ENCODE assay signal across 11 cellular contexts in the genomic region with DNA sequence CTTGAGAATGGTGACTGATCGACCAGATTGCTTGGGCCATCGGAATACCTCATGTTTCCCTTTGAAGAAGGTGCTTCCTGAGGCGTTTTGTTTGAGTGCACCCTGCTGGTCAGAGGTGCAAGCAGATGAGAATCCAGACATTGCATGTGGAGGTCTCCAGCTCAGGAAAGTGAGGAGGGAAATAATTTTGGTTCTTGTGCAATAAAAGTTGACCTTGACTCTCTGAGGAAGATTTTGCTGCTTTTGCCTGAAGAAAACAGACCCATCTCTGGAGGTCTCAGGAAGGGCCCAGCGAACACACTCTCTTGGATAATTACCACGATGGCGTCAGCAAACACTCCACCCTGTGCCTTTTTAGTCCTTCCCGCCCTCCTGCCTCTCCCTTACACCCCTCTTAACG.
DNase-seq lines count a peak whose midpoint lies in the region; ATAC-seq, FAIRE-seq and TF ChIP-seq lines count a peak whose summit lies in the region.
"Had no signal": no experiment of that assay in that cellular context is flagged by ENCODE, and none has a peak within 500 bp of the region (broad histone marks: within the 10 kb centered on the region; RNA-seq: fewer than 3 reads in every experiment).

No MANE protein-coding gene starts in this region.

- H3K27ac Mint-ChIP-seq in activated naive CD8-positive, alpha-beta T cell treated with anti-CD3 and anti-CD28 coated beads for 36 hours = no peak overlapping the region
- H3K27ac Mint-ChIP-seq: activated CD8-positive, alpha-beta T cell treated with anti-CD3 and anti-CD28 coated beads, Interleukin-2, amount 10 ng/mL, durations not matched to agents 7 days and 5 days; dendritic cell treated with granulocyte-macrophage colony-stimulating factor and Interleukin-4, amounts not matched to agents 40 ng/mL and 50 ng/mL, for 4 days had no signal

- DNase-seq in ELF-1 (ENCODE audit: low read depth, low spot score) (peak; percentile 51), MM.1S (no peak), bronchial epithelial cell (ENCODE audit: low read depth) (no peak), mucosa of descending colon (peak in 1 of 3 donors; percentile 25), UCSD-AML1 (lab: John Stamatoyannopoulos, UW; ENCODE audit: unreplicated experiment) (no peak)
- no peak for DNase-seq in activated naive CD8-positive, alpha-beta T cell treated with anti-CD3 and anti-CD28 coated beads for 36 hours
- DNase-seq: activated CD8-positive, alpha-beta T cell treated with anti-CD3 and anti-CD28 coated beads, Interleukin-2, amount 10 ng/mL, durations not matched to agents 7 days and 5 days; lower lobe of right lung had no signal

- no peak overlapping the region for H3K9ac ChIP-seq in MM.1S (ENCODE audit: low read length)

- H3K36me3 ChIP-seq in MM.1S (replicated peaks; ENCODE audit: insufficient read depth, low read length) (no peaks in the 10 kb centered on the region), bronchial epithelial cell (ENCODE audit: control insufficient read depth, insufficient read depth, low read length) (peaks cover 2% of the 10 kb centered on the region), mucosa of descending colon (ENCODE audit: low read depth) (no peaks in the 10 kb centered on the region)

- intact Hi-C loops in mucosa of descending colon (cut with DNase I, micrococcal nuclease) = no loop called here

- H3K27ac ChIP-seq in MM.1S (ENCODE audit: low read length) = no peak overlapping the region
- H3K27ac ChIP-seq: lower lobe of right lung had no signal

- no peak overlapping the region for H3K4me2 ChIP-seq in MM.1S (ENCODE audit: low read depth, low read length)

- H3K4me3 ChIP-seq in MM.1S (ENCODE audit: low read length) = no peak overlapping the region
- no peak overlapping the region for H3K4me3 ChIP-seq in bronchial epithelial cell (ENCODE audit: low read depth, low read length)
- H3K4me3 ChIP-seq in mucosa of descending colon = no peak overlapping the region
- H3K4me3 ChIP-seq: lower lobe of right lung had no signal

- H3K27me3 ChIP-seq in MM.1S (replicated peaks; ENCODE audit: insufficient read depth, low read length) (no peaks in the 10 kb centered on the region), bronchial epithelial cell (ENCODE audit: control insufficient read depth, insufficient read depth, low read length) (no peaks in the 10 kb centered on the region)

- TF ChIP-seq CTCF in MM.1S (IDR thresholded peaks at IDR 0.05; ENCODE audit: low read length) (peak; percentile 31; the same call in 1 of the 2 replicates), bronchial epithelial cell (IDR thresholded peaks at IDR 0.05; ENCODE audit: insufficient read depth, low read length, severe bottlenecking) (peak; percentile 20), mucosa of descending colon (IDR thresholded peaks at IDR 0.05) (no peak)

- H2AFZ ChIP-seq in MM.1S (ENCODE audit: low read length) = no peak overlapping the region

- H4K20me1 ChIP-seq in MM.1S (ENCODE audit: insufficient read depth, low read length) = no peaks in the 10 kb centered on the region

- no peaks in the 10 kb centered on the region for H3K4me1 Mint-ChIP-seq in activated naive CD8-positive, alpha-beta T cell treated with anti-CD3 and anti-CD28 coated beads for 36 hours

- H3K9me3 ChIP-seq in MM.1S (replicated peaks; ENCODE audit: insufficient read depth, low read length) = no peaks in the 10 kb centered on the region
- no peaks in the 10 kb centered on the region for H3K9me3 ChIP-seq in mucosa of descending colon
- H3K9me3 ChIP-seq: lower lobe of right lung had no signal

- no peaks in the 10 kb centered on the region for H3K9me3 Mint-ChIP-seq in activated naive CD8-positive, alpha-beta T cell treated with anti-CD3 and anti-CD28 coated beads for 36 hours
- H3K9me3 Mint-ChIP-seq: dendritic cell treated with granulocyte-macrophage colony-stimulating factor and Interleukin-4, amounts not matched to agents 40 ng/mL and 50 ng/mL, for 4 days had no signal

- no peaks in the 10 kb centered on the region for H3K79me2 ChIP-seq in MM.1S (ENCODE audit: low read length)

- no peaks in the 10 kb centered on the region for H3K9me2 ChIP-seq in MM.1S (replicated peaks; ENCODE audit: insufficient read depth, low read length)

- H3K4me1 ChIP-seq in MM.1S (ENCODE audit: low read length) (peaks cover 11% of the 10 kb centered on the region), mucosa of descending colon (ENCODE audit: low read depth) (no peaks in the 10 kb centered on the region)
- H3K4me1 ChIP-seq: lower lobe of right lung had no signal

- peak; percentile 38 for ATAC-seq in mucosa of descending colon
- no peak for ATAC-seq in HG02610 (IDR thresholded peaks at IDR 0.05; ENCODE audit: unreplicated experiment)
- no peak for ATAC-seq in GM19397 (IDR thresholded peaks at IDR 0.05; ENCODE audit: unreplicated experiment)
- ATAC-seq: activated CD8-positive, alpha-beta T cell treated with anti-CD3 and anti-CD28 coated beads, Interleukin-2, amount 10 ng/mL, durations not matched to agents 7 days and 5 days; lower lobe of right lung had no signal

- H3F3A ChIP-seq in MM.1S (ENCODE audit: insufficient read depth, low read length) = peaks cover 9% of the 10 kb centered on the region

- H3K4me3 Mint-ChIP-seq in activated naive CD8-positive, alpha-beta T cell treated with anti-CD3 and anti-CD28 coated beads for 36 hours = no peak overlapping the region
- H3K4me3 Mint-ChIP-seq: activated CD8-positive, alpha-beta T cell treated with anti-CD3 and anti-CD28 coated beads, Interleukin-2, amount 10 ng/mL, durations not matched to agents 7 days and 5 days; dendritic cell treated with granulocyte-macrophage colony-stimulating factor and Interleukin-4, amounts not matched to agents 40 ng/mL and 50 ng/mL, for 4 days had no signal

- peaks cover 3% of the 10 kb centered on the region for H3K36me3 Mint-ChIP-seq in activated naive CD8-positive, alpha-beta T cell treated with anti-CD3 and anti-CD28 coated beads for 36 hours

- no peak for FAIRE-seq in bronchial epithelial cell (lab: Jason Lieb, UNC)

- H3K27me3 Mint-ChIP-seq in activated naive CD8-positive, alpha-beta T cell treated with anti-CD3 and anti-CD28 coated beads for 36 hours = no peaks in the 10 kb centered on the region
- H3K27me3 Mint-ChIP-seq: dendritic cell treated with granulocyte-macrophage colony-stimulating factor and Interleukin-4, amounts not matched to agents 40 ng/mL and 50 ng/mL, for 4 days had no signal
